Comparison of ENCODE assay signal across 1 cellular context in the genomic region with DNA sequence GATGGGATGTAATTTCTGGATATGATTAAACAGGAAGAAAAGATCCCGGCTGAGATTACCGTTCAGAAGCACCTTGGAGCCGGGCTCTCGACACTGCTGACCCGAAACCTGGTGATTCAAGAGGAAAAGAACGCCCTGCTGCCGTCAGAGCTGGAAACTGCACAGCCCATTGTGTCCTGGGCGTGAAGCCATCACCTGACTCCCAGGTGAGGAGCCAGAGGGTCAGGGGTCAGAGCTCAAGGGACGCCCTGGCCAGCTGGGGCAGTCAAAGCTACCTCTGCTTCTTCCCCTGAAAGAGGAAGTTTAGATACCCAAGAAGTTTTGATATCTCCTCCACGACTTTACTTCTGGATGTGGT.
TF ChIP-seq lines count a peak whose summit lies in the region.

No MANE protein-coding gene starts in this region.

TF ChIP-seq in HepG2, 621 proteins besides CTCF, POLR2A, EP300 and RAD21 (continued from another document):
- TF ChIP-seq, protein P1, sequence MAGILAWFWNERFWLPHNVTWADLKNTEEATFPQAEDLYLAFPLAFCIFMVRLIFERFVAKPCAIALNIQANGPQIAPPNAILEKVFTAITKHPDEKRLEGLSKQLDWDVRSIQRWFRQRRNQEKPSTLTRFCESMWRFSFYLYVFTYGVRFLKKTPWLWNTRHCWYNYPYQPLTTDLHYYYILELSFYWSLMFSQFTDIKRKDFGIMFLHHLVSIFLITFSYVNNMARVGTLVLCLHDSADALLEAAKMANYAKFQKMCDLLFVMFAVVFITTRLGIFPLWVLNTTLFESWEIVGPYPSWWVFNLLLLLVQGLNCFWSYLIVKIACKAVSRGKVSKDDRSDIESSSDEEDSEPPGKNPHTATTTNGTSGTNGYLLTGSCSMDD (CRISPR knock-in tag; IDR thresholded peaks at IDR 0.05): no peak
- TF ChIP-seq ZKSCAN5 (CRISPR knock-in tag; IDR thresholded peaks at IDR 0.05) (no peak), GLI4 (CRISPR knock-in tag; IDR thresholded peaks at IDR 0.05; ENCODE audit: borderline replicate concordance) (no peak), ZFP90 (CRISPR knock-in tag; IDR thresholded peaks at IDR 0.05; ENCODE audit: borderline replicate concordance) (no peak), ZNF7 (CRISPR knock-in tag; IDR thresholded peaks at IDR 0.05) (no peak), NR2F6 (IDR thresholded peaks at IDR 0.05) (no peak), NR2F6 (CRISPR knock-in tag; IDR thresholded peaks at IDR 0.05) (peak; percentile 47; the same call in 1 of the 2 replicates), ZFYVE20 (CRISPR knock-in tag; IDR thresholded peaks at IDR 0.05; ENCODE audit: borderline replicate concordance, low read depth) (no peak)
- TF ChIP-seq, protein P2, sequence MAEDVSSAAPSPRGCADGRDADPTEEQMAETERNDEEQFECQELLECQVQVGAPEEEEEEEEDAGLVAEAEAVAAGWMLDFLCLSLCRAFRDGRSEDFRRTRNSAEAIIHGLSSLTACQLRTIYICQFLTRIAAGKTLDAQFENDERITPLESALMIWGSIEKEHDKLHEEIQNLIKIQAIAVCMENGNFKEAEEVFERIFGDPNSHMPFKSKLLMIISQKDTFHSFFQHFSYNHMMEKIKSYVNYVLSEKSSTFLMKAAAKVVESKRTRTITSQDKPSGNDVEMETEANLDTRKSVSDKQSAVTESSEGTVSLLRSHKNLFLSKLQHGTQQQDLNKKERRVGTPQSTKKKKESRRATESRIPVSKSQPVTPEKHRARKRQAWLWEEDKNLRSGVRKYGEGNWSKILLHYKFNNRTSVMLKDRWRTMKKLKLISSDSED (CRISPR knock-in tag; IDR thresholded peaks at IDR 0.05): no peak
- TF ChIP-seq, protein P3, sequence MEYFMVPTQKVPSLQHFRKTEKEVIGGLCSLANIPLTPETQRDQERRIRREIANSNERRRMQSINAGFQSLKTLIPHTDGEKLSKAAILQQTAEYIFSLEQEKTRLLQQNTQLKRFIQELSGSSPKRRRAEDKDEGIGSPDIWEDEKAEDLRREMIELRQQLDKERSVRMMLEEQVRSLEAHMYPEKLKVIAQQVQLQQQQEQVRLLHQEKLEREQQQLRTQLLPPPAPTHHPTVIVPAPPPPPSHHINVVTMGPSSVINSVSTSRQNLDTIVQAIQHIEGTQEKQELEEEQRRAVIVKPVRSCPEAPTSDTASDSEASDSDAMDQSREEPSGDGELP (IDR thresholded peaks at IDR 0.05; ENCODE audit: borderline replicate concordance, low read depth): peak; percentile 21; the same call in 1 of the 2 replicates
- TF ChIP-seq, protein P4, sequence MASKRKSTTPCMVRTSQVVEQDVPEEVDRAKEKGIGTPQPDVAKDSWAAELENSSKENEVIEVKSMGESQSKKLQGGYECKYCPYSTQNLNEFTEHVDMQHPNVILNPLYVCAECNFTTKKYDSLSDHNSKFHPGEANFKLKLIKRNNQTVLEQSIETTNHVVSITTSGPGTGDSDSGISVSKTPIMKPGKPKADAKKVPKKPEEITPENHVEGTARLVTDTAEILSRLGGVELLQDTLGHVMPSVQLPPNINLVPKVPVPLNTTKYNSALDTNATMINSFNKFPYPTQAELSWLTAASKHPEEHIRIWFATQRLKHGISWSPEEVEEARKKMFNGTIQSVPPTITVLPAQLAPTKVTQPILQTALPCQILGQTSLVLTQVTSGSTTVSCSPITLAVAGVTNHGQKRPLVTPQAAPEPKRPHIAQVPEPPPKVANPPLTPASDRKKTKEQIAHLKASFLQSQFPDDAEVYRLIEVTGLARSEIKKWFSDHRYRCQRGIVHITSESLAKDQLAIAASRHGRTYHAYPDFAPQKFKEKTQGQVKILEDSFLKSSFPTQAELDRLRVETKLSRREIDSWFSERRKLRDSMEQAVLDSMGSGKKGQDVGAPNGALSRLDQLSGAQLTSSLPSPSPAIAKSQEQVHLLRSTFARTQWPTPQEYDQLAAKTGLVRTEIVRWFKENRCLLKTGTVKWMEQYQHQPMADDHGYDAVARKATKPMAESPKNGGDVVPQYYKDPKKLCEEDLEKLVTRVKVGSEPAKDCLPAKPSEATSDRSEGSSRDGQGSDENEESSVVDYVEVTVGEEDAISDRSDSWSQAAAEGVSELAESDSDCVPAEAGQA (IDR thresholded peaks at IDR 0.05; ENCODE audit: low read depth): no peak
- TF ChIP-seq, protein P4 (CRISPR knock-in tag; IDR thresholded peaks at IDR 0.05; ENCODE audit: borderline replicate concordance): no peak
- TF ChIP-seq, protein P5, sequence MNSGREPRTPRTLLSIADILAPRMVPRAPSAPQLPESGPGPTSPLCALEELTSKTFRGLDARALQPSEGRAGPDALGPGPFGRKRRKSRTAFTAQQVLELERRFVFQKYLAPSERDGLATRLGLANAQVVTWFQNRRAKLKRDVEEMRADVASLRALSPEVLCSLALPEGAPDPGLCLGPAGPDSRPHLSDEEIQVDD (CRISPR knock-in tag; IDR thresholded peaks at IDR 0.05; ENCODE audit: borderline replicate concordance): no peak
